ENCODE assay signal across 7 cellular contexts in the genomic region with DNA sequence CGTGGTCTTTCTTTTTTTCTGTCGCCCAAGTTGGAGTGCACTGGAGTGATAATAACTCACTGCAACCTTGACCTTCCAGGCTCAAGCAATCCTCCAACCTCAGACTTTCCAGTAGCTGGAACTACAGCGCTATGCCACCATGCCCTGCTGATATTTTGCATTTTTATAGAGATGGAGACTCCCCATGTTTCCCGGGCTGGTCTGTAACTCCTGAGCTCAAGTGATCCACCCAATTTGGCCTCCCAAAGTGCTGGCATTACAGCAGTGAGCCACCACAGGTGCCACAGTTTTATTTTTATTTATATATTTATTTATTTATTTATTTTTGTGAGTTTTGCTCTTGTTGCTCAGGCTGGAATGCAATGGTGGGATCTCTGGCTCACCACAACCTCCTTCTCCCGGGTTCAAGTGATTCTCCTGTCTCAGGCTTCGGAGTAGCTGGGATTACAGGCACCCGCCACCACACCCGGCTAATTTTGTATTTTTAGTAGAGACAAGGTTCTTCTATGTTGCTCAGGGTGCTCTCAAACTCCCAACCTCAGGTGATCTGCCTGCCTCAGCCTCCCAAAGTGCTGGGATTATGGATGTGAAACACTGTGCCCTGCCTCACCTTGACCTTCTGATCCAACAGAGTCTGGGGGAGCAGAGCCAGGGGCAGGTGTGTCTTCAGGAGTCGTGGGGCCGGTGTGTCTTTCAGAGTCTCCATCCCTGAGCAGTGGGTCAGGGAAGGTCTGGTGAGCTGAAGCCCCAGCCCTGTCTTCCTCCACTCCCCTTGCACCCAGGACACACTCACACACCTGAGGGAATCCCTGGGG. TPM values are rescaled to one million over a fixed set of nuclear protein-coding genes. Genes with fewer than 3 reads are reported as not detected.
"Had no signal": no experiment of that assay in that cellular context is flagged by ENCODE, and none has a peak within 500 bp of the region (broad histone marks: within the 10 kb centered on the region; RNA-seq: fewer than 3 reads in every experiment).

No MANE protein-coding gene starts in this region.

RNA-seq across cellular contexts. Expression of gene SULT1A2, which starts 11.0 kb away (rescaled TPM):
- total RNA-seq: activated B cell treated with CpG ODN at 0.5 μM for 24 hours had no signal

RNA-seq across cellular contexts. Expression of gene NPIPB8, which starts 30.0 kb away (rescaled TPM):
- total RNA-seq: activated CD8-positive, alpha-beta T cell treated with anti-CD3 and anti-CD28 coated beads for 36 hours; ascending aorta; breast epithelium; cardiac muscle cell; epithelial cell of proximal tubule had no signal
- polyA plus RNA-seq: foreskin keratinocyte had no signal
